Comparison of ENCODE assay signal across 2 cellular contexts in genomic region chr12:122920687-122921086, GRCh38.
TF ChIP-seq lines count a peak whose summit lies in the region.

No MANE protein-coding gene starts in this region.

TF ChIP-seq in HEK293, 187 proteins besides CTCF, POLR2A, EP300 and RAD21:
- TF ChIP-seq ZNF121 (tag by site-specific recombination; IDR thresholded peaks at IDR 0.05) (peak; percentile 57; the same call in 1 of the 2 replicates), ZNF169 (tag by site-specific recombination; IDR thresholded peaks at IDR 0.05) (no peak)

TF ChIP-seq in K562, 482 proteins besides CTCF, POLR2A, EP300 and RAD21:
- TF ChIP-seq ZBTB49 (CRISPR knock-in tag; IDR thresholded peaks at IDR 0.05; ENCODE audit: borderline replicate concordance) = no peak
- peak; percentile 68 for TF ChIP-seq ZNF121 (CRISPR knock-in tag; conservative IDR thresholded peaks at IDR 0.05)
- no peak for TF ChIP-seq STAG1 (CRISPR knock-in tag; IDR thresholded peaks at IDR 0.05; ENCODE audit: borderline replicate concordance)
TF ChIP-seq in K562: peak in this region for 1.
